Comparison of ENCODE assay signal across 8 cellular contexts in the genomic region with DNA sequence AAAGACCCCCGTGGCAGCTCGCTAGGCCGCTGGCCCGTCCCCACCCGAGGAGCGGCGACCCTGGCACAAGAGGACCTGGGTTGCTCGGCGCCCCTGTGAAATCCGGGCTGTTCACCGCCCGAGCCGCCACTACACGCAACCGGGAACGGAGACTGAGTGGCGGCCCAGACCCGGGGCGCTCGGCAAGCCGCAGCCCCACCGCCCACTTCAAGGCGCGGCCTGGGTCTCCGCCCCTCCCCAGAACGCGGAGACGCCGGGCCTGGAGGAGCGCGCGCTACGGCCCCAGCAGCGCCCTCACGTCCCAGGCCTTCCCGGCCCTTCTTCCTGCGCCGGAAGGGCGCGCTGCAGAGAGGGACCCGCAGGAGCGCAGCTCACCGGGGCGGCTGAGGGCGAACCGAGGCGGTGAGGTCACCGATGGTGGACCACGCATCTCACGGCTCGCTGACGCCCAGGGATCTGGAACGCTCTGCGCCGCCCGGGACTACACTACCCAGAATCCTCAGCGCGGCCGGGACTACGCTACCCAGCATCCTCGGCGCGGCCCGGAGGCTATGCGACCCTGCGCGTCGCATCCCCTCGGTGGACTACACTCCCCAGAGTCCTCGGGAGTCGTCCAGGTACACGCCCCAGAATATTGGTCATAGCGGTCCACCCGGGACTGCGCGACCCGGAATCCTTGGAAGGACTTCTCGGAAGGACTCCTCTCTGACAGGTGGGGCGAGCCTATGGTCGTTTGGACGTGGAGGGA. TPM values are rescaled to one million over a fixed set of nuclear protein-coding genes. Genes with fewer than 3 reads are reported as not detected.
DNase-seq lines count a peak whose midpoint lies in the region; FAIRE-seq and TF ChIP-seq lines count a peak whose summit lies in the region.

A gene (minus strand): TSS at position 470 of the 748 bp plus-strand sequence. CDS start 10,436 bp downstream, outside the sequence.

- 0 to 1% (median 0%) methylated on average over 10 to 80 of the region's 81 CpGs for WGBS in stomach, 5 donors

- in situ Hi-C loops in HAP-1 (cut with MboI; ENCODE audit: low sequenced_read_pairs) = loop anchor here (5.0 kb wide), 1 partner anchor 74 kb away; a partner anchor contains a TSS

- H3K9me2 ChIP-seq in MM.1S (replicated peaks; ENCODE audit: insufficient read depth, low read length) = no peaks in the 10 kb centered on the region
- no peaks in the 10 kb centered on the region for H3K9me2 ChIP-seq in neural cell (ENCODE audit: insufficient read depth, low read length)

- peak within 1 kb of the TSS; percentile 74 for H3K4me2 ChIP-seq in MM.1S (ENCODE audit: low read depth, low read length)
- H3K4me2 ChIP-seq in neural cell (ENCODE audit: low read length) = peak within 1 kb of the TSS; percentile 100

- FAIRE-seq in G401.6 (lab: Jason Lieb, UNC) = peak; percentile 95

- H3K4me1 ChIP-seq in HAP-1 = no peaks in the 10 kb centered on the region; the same call in 1 of the 2 replicates
- no peaks in the 10 kb centered on the region for H3K4me1 ChIP-seq in MM.1S (ENCODE audit: low read length)
- H3K4me1 ChIP-seq in stomach = peaks cover 9 to 29% (median 18%) of the 10 kb centered on the region in 4 donors

- H3K9ac ChIP-seq in MM.1S (ENCODE audit: low read length) (peak within 1 kb of the TSS; percentile 84), neural cell (ENCODE audit: low read length) (peak within 1 kb of the TSS; percentile 97)

- H3F3A ChIP-seq in MM.1S (ENCODE audit: insufficient read depth, low read length) (no peaks in the 10 kb centered on the region), neural cell (ENCODE audit: insufficient read depth, low read length, poor library complexity, severe bottlenecking) (peaks cover 3% of the 10 kb centered on the region)

- H3K4me3 ChIP-seq in HAP-1 (peak within 1 kb of the TSS; percentile 69), MM.1S (ENCODE audit: low read length) (peak within 1 kb of the TSS; percentile 95), fibroblast of villous mesenchyme (ENCODE audit: low read depth, low read length) (peak within 1 kb of the TSS; percentile 95), neural cell (ENCODE audit: low read length) (peak within 1 kb of the TSS; percentile 87), stomach (peak within 1 kb of the TSS; percentile 83 to 92 (median 89))

- H3K27ac ChIP-seq in MM.1S (ENCODE audit: low read length) = peak within 1 kb of the TSS; percentile 60; the same call in 1 of the 2 replicates
- peak within 1 kb of the TSS; percentile 92 for H3K27ac ChIP-seq in neural cell (ENCODE audit: low read length)
- H3K27ac ChIP-seq in stomach = peak within 1 kb of the TSS; percentile 68 to 95 (median 87)

- peak; percentile 14; the same call in 1 of the 2 replicates for TF ChIP-seq CTCF in MM.1S (IDR thresholded peaks at IDR 0.05; ENCODE audit: low read length)
- TF ChIP-seq CTCF in fibroblast of villous mesenchyme (IDR thresholded peaks at IDR 0.05; ENCODE audit: insufficient read depth, low read depth, low read length) = peak; percentile 20
- peak; percentile 47 for TF ChIP-seq CTCF in neural cell (IDR thresholded peaks at IDR 0.05; ENCODE audit: poor library complexity, severe bottlenecking)
- TF ChIP-seq CTCF in stomach (IDR thresholded peaks at IDR 0.05) = no peak

- peaks cover 8% of the 10 kb centered on the region; the same call in 1 of the 2 replicates for H3K79me2 ChIP-seq in MM.1S (ENCODE audit: low read length)
- peaks cover 10% of the 10 kb centered on the region for H3K79me2 ChIP-seq in neural cell (replicated peaks; ENCODE audit: insufficient read depth, low read length)

- no peaks in the 10 kb centered on the region for H3K27me3 ChIP-seq in HAP-1 (ENCODE audit: low read depth)
- no peaks in the 10 kb centered on the region for H3K27me3 ChIP-seq in MM.1S (replicated peaks; ENCODE audit: insufficient read depth, low read length)
- no peaks in the 10 kb centered on the region for H3K27me3 ChIP-seq in neural cell (ENCODE audit: insufficient read depth, low read depth, low read length)
- H3K27me3 ChIP-seq in stomach = no peaks in the 10 kb centered on the region

- H4K20me1 ChIP-seq in MM.1S (ENCODE audit: insufficient read depth, low read length) (no peaks in the 10 kb centered on the region), neural cell (ENCODE audit: insufficient read depth) (no peaks in the 10 kb centered on the region)

- DNase-seq in HAP-1 (ENCODE audit: low spot score in 2 of 2) = peak; percentile 90 to 96
- peak; percentile 95 for DNase-seq in MM.1S
- DNase-seq in SIG-M5 (lab: John Stamatoyannopoulos, UW) = peak; percentile 79
- DNase-seq in activated gamma-delta T cell (lab: John Stamatoyannopoulos, UW) = peak; percentile 79
- DNase-seq in fibroblast of villous mesenchyme (ENCODE audit: low read depth) = peak; percentile 90
- peak; percentile 95 for DNase-seq in stomach

- peak; percentile 52 for TF ChIP-seq RAD21 in neural cell (conservative IDR thresholded peaks at IDR 0.05)

- H3K36me3 ChIP-seq in HAP-1 (replicated peaks) (peaks cover 4% of the 10 kb centered on the region; the same call in 1 of the 2 replicates), MM.1S (replicated peaks; ENCODE audit: insufficient read depth, low read length) (no peaks in the 10 kb centered on the region), neural cell (ENCODE audit: insufficient read depth, low read length) (no peaks in the 10 kb centered on the region), stomach (peaks cover 0 to 3% (median 0%) of the 10 kb centered on the region in 4 donors)

- H2AFZ ChIP-seq in MM.1S (ENCODE audit: low read length) (peak within 1 kb of the TSS; percentile 95), neural cell (ENCODE audit: low read depth, low read length) (peak within 1 kb of the TSS; percentile 89)

- TF ChIP-seq EP300 in neural cell (conservative IDR thresholded peaks at IDR 0.05; ENCODE audit: poor library complexity, severe bottlenecking) (peak; percentile 56), stomach (IDR thresholded peaks at IDR 0.05) (no peak)

- TF ChIP-seq POLR2A in stomach (IDR thresholded peaks at IDR 0.05) = peak in 1 of 4 donors; percentile 21

- H3K9me3 ChIP-seq in HAP-1 = no peaks in the 10 kb centered on the region
- no peaks in the 10 kb centered on the region for H3K9me3 ChIP-seq in MM.1S (replicated peaks; ENCODE audit: insufficient read depth, low read length)
- no peaks in the 10 kb centered on the region for H3K9me3 ChIP-seq in neural cell (ENCODE audit: low read length)
- H3K9me3 ChIP-seq in stomach = peaks cover 0 to 17% (median 2%) of the 10 kb centered on the region in 4 donors

- intact Hi-C loops in stomach (cut with DNase I; ENCODE audit: low total_unique reads) = no loop called here

TF ChIP-seq in neural cell, 6 proteins besides CTCF, POLR2A, EP300 and RAD21:
- TF ChIP-seq SMC3 (conservative IDR thresholded peaks at IDR 0.05; ENCODE audit: poor library complexity) (peak; percentile 50), EZH2 (IDR thresholded peaks at IDR 0.05; ENCODE audit: borderline replicate concordance, insufficient read depth, low read length, poor library complexity, severe bottlenecking) (no peak), MXI1 (conservative IDR thresholded peaks at IDR 0.05; ENCODE audit: poor library complexity, severe bottlenecking) (peak; percentile 79), TAF1 (IDR thresholded peaks at IDR 0.05; ENCODE audit: low read depth) (peak; percentile 80), POLR2AphosphoS5 (IDR thresholded peaks at IDR 0.05) (peak; percentile 98)
- TF ChIP-seq, protein P1, sequence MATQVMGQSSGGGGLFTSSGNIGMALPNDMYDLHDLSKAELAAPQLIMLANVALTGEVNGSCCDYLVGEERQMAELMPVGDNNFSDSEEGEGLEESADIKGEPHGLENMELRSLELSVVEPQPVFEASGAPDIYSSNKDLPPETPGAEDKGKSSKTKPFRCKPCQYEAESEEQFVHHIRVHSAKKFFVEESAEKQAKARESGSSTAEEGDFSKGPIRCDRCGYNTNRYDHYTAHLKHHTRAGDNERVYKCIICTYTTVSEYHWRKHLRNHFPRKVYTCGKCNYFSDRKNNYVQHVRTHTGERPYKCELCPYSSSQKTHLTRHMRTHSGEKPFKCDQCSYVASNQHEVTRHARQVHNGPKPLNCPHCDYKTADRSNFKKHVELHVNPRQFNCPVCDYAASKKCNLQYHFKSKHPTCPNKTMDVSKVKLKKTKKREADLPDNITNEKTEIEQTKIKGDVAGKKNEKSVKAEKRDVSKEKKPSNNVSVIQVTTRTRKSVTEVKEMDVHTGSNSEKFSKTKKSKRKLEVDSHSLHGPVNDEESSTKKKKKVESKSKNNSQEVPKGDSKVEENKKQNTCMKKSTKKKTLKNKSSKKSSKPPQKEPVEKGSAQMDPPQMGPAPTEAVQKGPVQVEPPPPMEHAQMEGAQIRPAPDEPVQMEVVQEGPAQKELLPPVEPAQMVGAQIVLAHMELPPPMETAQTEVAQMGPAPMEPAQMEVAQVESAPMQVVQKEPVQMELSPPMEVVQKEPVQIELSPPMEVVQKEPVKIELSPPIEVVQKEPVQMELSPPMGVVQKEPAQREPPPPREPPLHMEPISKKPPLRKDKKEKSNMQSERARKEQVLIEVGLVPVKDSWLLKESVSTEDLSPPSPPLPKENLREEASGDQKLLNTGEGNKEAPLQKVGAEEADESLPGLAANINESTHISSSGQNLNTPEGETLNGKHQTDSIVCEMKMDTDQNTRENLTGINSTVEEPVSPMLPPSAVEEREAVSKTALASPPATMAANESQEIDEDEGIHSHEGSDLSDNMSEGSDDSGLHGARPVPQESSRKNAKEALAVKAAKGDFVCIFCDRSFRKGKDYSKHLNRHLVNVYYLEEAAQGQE (IDR thresholded peaks at IDR 0.05; ENCODE audit: borderline replicate concordance) = peak; percentile 83

RNA-seq across cellular contexts. Expression of the gene that starts here (rescaled TPM):
- total RNA-seq in fibroblast of villous mesenchyme = 10.6 and 13.0 TPM in 2 replicates
- 61.2 and 63.1 TPM in 2 replicates for polyA plus RNA-seq in neural cell
- polyA minus RNA-seq in neural cell = 42.1 and 52.2 TPM in 2 replicates
- 10 to 100 TPM; 10.4 to 21.0 (median 16.7) TPM for total RNA-seq in stomach
- 10 to 100 TPM in 1 of 3 donors, 1 to 10 TPM in 2; 3.5 to 14.4 (median 5.5) TPM for polyA plus RNA-seq in stomach

Comparison
In these comparisons a context has a peak if more than half of its experiments do, and no peak if none do; other contexts are left out.
1. Peak in every context shown above with its lines: DNase-seq, H3K4me3 ChIP-seq and H3K27ac ChIP-seq.
2. CTCF ChIP-seq: peak in MM.1S (single experiment), fibroblast of villous mesenchyme (single experiment) and neural cell (single experiment); none in stomach (0 of 7).